Comparison of ENCODE assay signal across 20 cellular contexts in genomic region chr19:41403181-41403970, GRCh38. TPM values are rescaled to one million over a fixed set of nuclear protein-coding genes. Genes with fewer than 3 reads are reported as not detected.
DNase-seq lines count a peak whose midpoint lies in the region; ATAC-seq and TF ChIP-seq lines count a peak whose summit lies in the region.
"Had no signal": no experiment of that assay in that cellular context is flagged by ENCODE, and none has a peak within 500 bp of the region (broad histone marks: within the 10 kb centered on the region; RNA-seq: fewer than 3 reads in every experiment).

No MANE protein-coding gene starts in this region.

- ATAC-seq in stimulated activated memory B cell treated with anti-CD40 and anti-IgM and Interleukin-4, amounts not matched to agents 10 μg/mL and 1 μg/mL and 100 μg/mL, for 72 hours = no peak
- ATAC-seq: activated T-helper 17 cell treated with anti-CD3 and anti-CD28 coated beads, Interleukin-2, amount 50 U/mL, for 72 hours had no signal

- H3K4me3 ChIP-seq in breast epithelium (no peak overlapping the region), esophagus (ENCODE audit: low read depth in 1 of 2, low read length in 2 of 2) (no peak overlapping the region), stomach (no peak overlapping the region), BE2C (ENCODE audit: low read depth, low read length) (no peak overlapping the region)

- H3K27me3 ChIP-seq in breast epithelium = no peaks in the 10 kb centered on the region
- H3K27me3 ChIP-seq in esophagus (ENCODE audit: control insufficient read depth in 1 of 2, insufficient read depth in 2 of 2, low read length in 2 of 2) = no peaks in the 10 kb centered on the region
- no peaks in the 10 kb centered on the region for H3K27me3 ChIP-seq in stomach
- no peaks in the 10 kb centered on the region for H3K27me3 ChIP-seq in BE2C

- WGBS in esophagus, 2 donors = 51 to 64% methylated on average over 12 of the region's 12 CpGs
- WGBS in stomach, 5 donors = 41 to 60% (median 49%) methylated on average over 11 to 12 of the region's 12 CpGs

- TF ChIP-seq POLR2A in breast epithelium (IDR thresholded peaks at IDR 0.05) (no peak), stomach (IDR thresholded peaks at IDR 0.05) (no peak)

- peaks cover 14% of the 10 kb centered on the region for H3K4me1 Mint-ChIP-seq in MCF 10A (ENCODE audit: insufficient read depth, unreplicated experiment)
- peaks cover 44% of the 10 kb centered on the region for H3K4me1 Mint-ChIP-seq in stimulated activated memory B cell treated with anti-CD40 and anti-IgM and Interleukin-4, amounts not matched to agents 10 μg/mL and 1 μg/mL and 100 μg/mL, for 72 hours

- CTCF ChIA-PET in MCF 10A (lab: Yijun Ruan, JAX) = interaction anchor here (0.6 to 1.0 kb wide), 2 partner anchors 9 to 195 kb away, joined by 3 read pairs; no protein-coding TSS in a partner anchor

- no peaks in the 10 kb centered on the region for H3K9me3 Mint-ChIP-seq in MCF 10A (ENCODE audit: unreplicated experiment)
- H3K9me3 Mint-ChIP-seq in stimulated activated memory B cell treated with anti-CD40 and anti-IgM and Interleukin-4, amounts not matched to agents 10 μg/mL and 1 μg/mL and 100 μg/mL, for 72 hours = no peaks in the 10 kb centered on the region
- H3K9me3 Mint-ChIP-seq: activated naive CD4-positive, alpha-beta T cell treated with anti-CD3 and anti-CD28 coated beads, Interleukin-2, amount 50 U/mL, for 24 hours; activated T-helper 17 cell treated with anti-CD3 and anti-CD28 coated beads, Interleukin-2, amount 50 U/mL, for 72 hours; IgD-negative memory B cell had no signal

- intact Hi-C loops in MCF 10A (cut with micrococcal nuclease) (no loop called here), breast epithelium (cut with DNase I; ENCODE audit: low total_unique reads) (no loop called here), stomach (cut with DNase I; ENCODE audit: low total_unique reads) (no loop called here)

- TF ChIP-seq CTCF in MCF 10A (IDR thresholded peaks at IDR 0.05; ENCODE audit: unreplicated experiment) = no peak
- no peak for TF ChIP-seq CTCF in breast epithelium (IDR thresholded peaks at IDR 0.05)
- TF ChIP-seq CTCF in stomach (IDR thresholded peaks at IDR 0.05) = no peak
- no peak for TF ChIP-seq CTCF in BE2C (IDR thresholded peaks at IDR 0.05; ENCODE audit: low read depth, low read length)

- DNase-seq in MCF 10A (ENCODE audit: unreplicated experiment) (no peak), breast epithelium (ENCODE audit: low spot score in 2 of 2) (no peak), NCI-H2029 treated with DMSO at 0.1 percent for 48 hours (lab: John Stamatoyannopoulos, UW) (peak; percentile 25), HUDEP-2 (lab: John Stamatoyannopoulos, UW; ENCODE audit: unreplicated experiment in 76 of 76) (no peak), stomach (no peak), BE2C (no peak)
- DNase-seq: activated CD4-positive, alpha-beta T cell treated with anti-CD3 and anti-CD28 coated beads, Interleukin-2, amount 50 U/mL, for 1 hour; anterior cingulate cortex; C1 segment of cervical spinal cord; caudate nucleus; NCI-H2227 treated with DMSO at 0.1 percent for 48 hours; NCI-H82; substantia nigra had no signal

- H3K4me3 Mint-ChIP-seq in MCF 10A (ENCODE audit: unreplicated experiment) = no peak overlapping the region
- no peak overlapping the region for H3K4me3 Mint-ChIP-seq in stimulated activated memory B cell treated with anti-CD40 and anti-IgM and Interleukin-4, amounts not matched to agents 10 μg/mL and 1 μg/mL and 100 μg/mL, for 72 hours
- H3K4me3 Mint-ChIP-seq: activated naive CD4-positive, alpha-beta T cell treated with anti-CD3 and anti-CD28 coated beads, Interleukin-2, amount 50 U/mL, for 24 hours; activated T-helper 17 cell treated with anti-CD3 and anti-CD28 coated beads, Interleukin-2, amount 50 U/mL, for 72 hours had no signal

- H3K36me3 Mint-ChIP-seq in MCF 10A (ENCODE audit: insufficient read depth, unreplicated experiment) = no peaks in the 10 kb centered on the region
- peaks cover 16% of the 10 kb centered on the region for H3K36me3 Mint-ChIP-seq in stimulated activated memory B cell treated with anti-CD40 and anti-IgM and Interleukin-4, amounts not matched to agents 10 μg/mL and 1 μg/mL and 100 μg/mL, for 72 hours
- H3K36me3 Mint-ChIP-seq: IgD-negative memory B cell had no signal

- BruUV-seq in MCF 10A (replicated peaks; lab: Mats Ljungman, UMichigan) = no TSS peak

- peak overlapping the region; percentile 27 for H3K27ac Mint-ChIP-seq in MCF 10A (ENCODE audit: low read depth, unreplicated experiment)
- H3K27ac Mint-ChIP-seq in stimulated activated memory B cell treated with anti-CD40 and anti-IgM and Interleukin-4, amounts not matched to agents 10 μg/mL and 1 μg/mL and 100 μg/mL, for 72 hours = peak overlapping the region; percentile 62
- H3K27ac Mint-ChIP-seq: activated naive CD4-positive, alpha-beta T cell treated with anti-CD3 and anti-CD28 coated beads, Interleukin-2, amount 50 U/mL, for 24 hours; activated T-helper 17 cell treated with anti-CD3 and anti-CD28 coated beads, Interleukin-2, amount 50 U/mL, for 72 hours; IgD-negative memory B cell; progenitor cell of endocrine pancreas had no signal

- TF ChIP-seq EP300 in stomach (IDR thresholded peaks at IDR 0.05) = no peak

- H3K27ac ChIP-seq in breast epithelium (no peak overlapping the region), esophagus (ENCODE audit: low read depth in 2 of 2, low read length in 1 of 2) (peak overlapping the region; percentile 57 to 72), stomach (no peak overlapping the region)

- no peaks in the 10 kb centered on the region for H3K27me3 Mint-ChIP-seq in MCF 10A (ENCODE audit: insufficient read depth, unreplicated experiment)
- no peaks in the 10 kb centered on the region for H3K27me3 Mint-ChIP-seq in stimulated activated memory B cell treated with anti-CD40 and anti-IgM and Interleukin-4, amounts not matched to agents 10 μg/mL and 1 μg/mL and 100 μg/mL, for 72 hours
- H3K27me3 Mint-ChIP-seq: activated naive CD4-positive, alpha-beta T cell treated with anti-CD3 and anti-CD28 coated beads, Interleukin-2, amount 50 U/mL, for 24 hours; activated T-helper 17 cell treated with anti-CD3 and anti-CD28 coated beads, Interleukin-2, amount 50 U/mL, for 72 hours; IgD-negative memory B cell; progenitor cell of endocrine pancreas had no signal

- POLR2A ChIA-PET in MCF 10A (lab: Yijun Ruan, JAX) = interaction anchor here (1.6 kb wide), 1 partner anchor 37 kb away, joined by 4 read pairs; no protein-coding TSS in a partner anchor

- H3K4me1 ChIP-seq in breast epithelium (peaks cover 0 to 8% of the 10 kb centered on the region in 2 donors), esophagus (ENCODE audit: control insufficient read depth in 2 of 2, insufficient read depth in 2 of 2, low read length in 1 of 2) (peaks cover 2 to 18% of the 10 kb centered on the region in 2 donors), stomach (peaks cover 7 to 68% (median 24%) of the 10 kb centered on the region in 4 donors), BE2C (no peaks in the 10 kb centered on the region)

- H3K9me3 ChIP-seq in breast epithelium (no peaks in the 10 kb centered on the region), esophagus (ENCODE audit: control insufficient read depth in 2 of 2, insufficient read depth in 1 of 2, low read depth in 1 of 2, low read length in 1 of 2) (no peaks in the 10 kb centered on the region), stomach (no peaks in the 10 kb centered on the region), BE2C (no peaks in the 10 kb centered on the region)

- H3K36me3 ChIP-seq in breast epithelium (no peaks in the 10 kb centered on the region), esophagus (ENCODE audit: control insufficient read depth in 2 of 2, insufficient read depth in 2 of 2, low read length in 1 of 2) (peaks cover 0 to 6% of the 10 kb centered on the region in 2 donors), stomach (peaks cover 0 to 38% (median 19%) of the 10 kb centered on the region in 4 donors), BE2C (peaks cover 2% of the 10 kb centered on the region; the same call in 1 of the 2 replicates)

RNA-seq across cellular contexts. Expression of gene BCKDHA, which starts 5.8 kb away (rescaled TPM):
- total RNA-seq in MCF 10A (2022) (29.1 and 33.6 TPM in 2 replicates), breast epithelium (10 to 100 TPM; 40.3 to 54.6 (median 53.1) TPM), stomach (10 to 100 TPM in 4 of 5 donors, 1 to 10 TPM in 1; 1.8 to 55.4 (median 23.0) TPM)
- polyA plus RNA-seq in esophagus (10 to 100 TPM; 37.0 to 61.8 TPM), stomach (10 to 100 TPM; 48.7 to 80.6 (median 50.9) TPM)
- polyA plus RNA-seq in BE2C (2012; ENCODE audit: insufficient read depth, insufficient read length, low read depth) = 274 TPM

RNA-seq across cellular contexts. Expression of gene EXOSC5, which starts 6.2 kb away (rescaled TPM):
- total RNA-seq in MCF 10A (2022) (38.1 and 45.8 TPM in 2 replicates), breast epithelium (10 to 100 TPM; 18.2 to 20.6 (median 18.7) TPM), stomach (100 to 1,000 TPM in 1 of 5 donors, 10 to 100 TPM in 3, 1 to 10 TPM in 1; 4.8 to 131 (median 18.7) TPM)
- polyA plus RNA-seq in esophagus (10 to 100 TPM; 26.3 to 31.9 TPM), stomach (10 to 100 TPM; 21.8 to 48.0 (median 26.0) TPM)
- 398 TPM for polyA plus RNA-seq in BE2C (2012; ENCODE audit: insufficient read depth, insufficient read length, low read depth)

RNA-seq across cellular contexts. Expression of gene B3GNT8, which starts 23.8 kb away (rescaled TPM):
- not detected in 2 replicates for total RNA-seq in MCF 10A (2022)
- 1 to 10 TPM; 2.6 to 3.0 (median 2.9) TPM for total RNA-seq in breast epithelium
- 10 to 100 TPM; 42.9 to 68.8 TPM for polyA plus RNA-seq in esophagus
- 100 to 1,000 TPM in 1 of 5 donors, 1 to 10 TPM in 1, under 1 TPM in 1, not detected in 2; 0.92 to 158 (median 1.7) TPM for total RNA-seq in stomach
- polyA plus RNA-seq in stomach = 1 to 10 TPM; 4.6 to 9.9 (median 6.1) TPM
- 14.8 TPM for polyA plus RNA-seq in BE2C (2012; ENCODE audit: insufficient read depth, insufficient read length, low read depth)
- polyA plus RNA-seq: neural cell had no signal

RNA-seq across cellular contexts. Expression of gene TMEM91, which starts 27.0 kb away (rescaled TPM):
- total RNA-seq in MCF 10A (2022) = 6.1 and 8.3 TPM in 2 replicates
- total RNA-seq in breast epithelium = 10 to 100 TPM; 15.7 to 29.2 (median 17.0) TPM
- polyA plus RNA-seq in esophagus = 10 to 100 TPM; 13.8 to 17.3 TPM
- total RNA-seq in stomach = 10 to 100 TPM in 2 of 5 donors, 1 to 10 TPM in 3; 2.3 to 76.3 (median 8.2) TPM
- 10 to 100 TPM; 14.8 to 33.9 (median 22.4) TPM for polyA plus RNA-seq in stomach
- 3.7 TPM for polyA plus RNA-seq in BE2C (2012; ENCODE audit: insufficient read depth, insufficient read length, low read depth)

RNA-seq across cellular contexts. Expression of gene DMAC2, which starts 36.3 kb away (rescaled TPM):
- total RNA-seq in MCF 10A (2022) (27.7 and 34.8 TPM in 2 replicates), breast epithelium (10 to 100 TPM; 24.8 to 41.3 (median 31.6) TPM), stomach (10 to 100 TPM in 4 of 5 donors, 1 to 10 TPM in 1; 8.2 to 50.0 (median 36.4) TPM)
- polyA plus RNA-seq in esophagus (10 to 100 TPM; 22.6 to 38.9 TPM), stomach (10 to 100 TPM; 44.1 to 50.9 (median 48.1) TPM)
- 144 TPM for polyA plus RNA-seq in BE2C (2012; ENCODE audit: insufficient read depth, insufficient read length, low read depth)

Comparison
In these comparisons a context has a peak if more than half of its experiments do, and no peak if none do; other contexts are left out.
1. H3K27ac ChIP-seq: peak in esophagus (2 of 2); none in breast epithelium (0 of 2) and stomach (0 of 5).